8 cellular contexts compared by ENCODE assay signal in genomic region chrX:2500091-2500680, GRCh38. TPM values are rescaled to one million over a fixed set of nuclear protein-coding genes. Genes with fewer than 3 reads are reported as not detected.
DNase-seq lines count a peak whose midpoint lies in the region; ATAC-seq and TF ChIP-seq lines count a peak whose summit lies in the region.

No MANE protein-coding gene starts in this region.

- no peaks in the 10 kb centered on the region for H3K9me3 ChIP-seq in PC-3 (ENCODE audit: low read length)
- no peaks in the 10 kb centered on the region for H3K9me3 ChIP-seq in mammary epithelial cell (replicated peaks; ENCODE audit: insufficient read depth, low read length)

- H3F3A ChIP-seq in PC-3 (ENCODE audit: low read length, unreplicated experiment): no peaks in the 10 kb centered on the region

- H3K9ac ChIP-seq in PC-3 (ENCODE audit: low read length) (peak overlapping the region; percentile 77), mammary epithelial cell (ENCODE audit: insufficient read depth, low read length) (peak overlapping the region; percentile 58)

- H3K9me2 ChIP-seq in PC-3 (replicated peaks; ENCODE audit: low read length): no peaks in the 10 kb centered on the region

- peak overlapping the region; percentile 45; the same call in 1 of the 2 replicates for H2AFZ ChIP-seq in PC-3 (ENCODE audit: low read length)
- H2AFZ ChIP-seq in mammary epithelial cell (ENCODE audit: low read depth, low read length): no peak overlapping the region

- TF ChIP-seq CTCF in GM10266 (IDR thresholded peaks at IDR 0.05; ENCODE audit: control insufficient read depth, insufficient read depth, low read depth, missing control alignments) (peak; percentile 49), HFF-Myc (IDR thresholded peaks at IDR 0.05; ENCODE audit: low read depth, low read length, missing control alignments) (no peak), PC-3 (conservative IDR thresholded peaks at IDR 0.05; ENCODE audit: low read depth, low read length) (0 out of 2 replicates have a peak, but pooled peaks have one; percentile 9), mammary epithelial cell (conservative IDR thresholded peaks at IDR 0.05 in 1 of 2, IDR thresholded peaks at IDR 0.05 in 1 of 2; ENCODE audit: extremely low read depth in 1 of 2, insufficient read depth in 1 of 2, low read depth in 1 of 2, low read length in 2 of 2) (peak in 1 of 2 donors; percentile 2), kidney epithelial cell (IDR thresholded peaks at IDR 0.05; ENCODE audit: insufficient read depth, low read length, poor library complexity, severe bottlenecking) (no peak)

- H3K4me2 ChIP-seq in PC-3 (ENCODE audit: low read length) (peak overlapping the region; percentile 82), mammary epithelial cell (ENCODE audit: insufficient read depth, low read depth, low read length) (peak overlapping the region; percentile 60)

- H3K27me3 ChIP-seq in PC-3 (ENCODE audit: low read length) (no peaks in the 10 kb centered on the region), mammary epithelial cell (ENCODE audit: insufficient read depth, low read length) (no peaks in the 10 kb centered on the region), kidney epithelial cell (ENCODE audit: control insufficient read depth, insufficient read depth, low read length) (no peaks in the 10 kb centered on the region)

- peaks cover 8% of the 10 kb centered on the region; the same call in 1 of the 2 replicates for H3K4me1 ChIP-seq in PC-3 (ENCODE audit: insufficient read depth, low read length)
- H3K4me1 ChIP-seq in mammary epithelial cell (ENCODE audit: insufficient read depth, low read length): no peaks in the 10 kb centered on the region

- peaks cover 0 to 4% of the 10 kb centered on the region in 2 donors for H3K36me3 Mint-ChIP-seq in stimulated activated naive B cell treated with anti-CD40 and anti-IgM and Interleukin-4, amounts not matched to agents 10 μg/mL and 1 μg/mL and 100 μg/mL, for 72 hours

- H3K79me2 ChIP-seq in PC-3 (ENCODE audit: low read length) (peaks cover 29% of the 10 kb centered on the region), mammary epithelial cell (ENCODE audit: insufficient read depth, low read length) (peaks cover 45% of the 10 kb centered on the region)

- POLR2A ChIA-PET in PC-3 (lab: Charles Lee; ENCODE audit: unreplicated experiment): no interaction called here

- H3K27ac Mint-ChIP-seq in stimulated activated naive B cell treated with anti-CD40 and anti-IgM and Interleukin-4, amounts not matched to agents 10 μg/mL and 1 μg/mL and 100 μg/mL, for 72 hours: no peak overlapping the region

- no peaks in the 10 kb centered on the region for H3K9me3 Mint-ChIP-seq in stimulated activated naive B cell treated with anti-CD40 and anti-IgM and Interleukin-4, amounts not matched to agents 10 μg/mL and 1 μg/mL and 100 μg/mL, for 72 hours

- peaks cover 17 to 50% of the 10 kb centered on the region in 2 donors for H3K4me1 Mint-ChIP-seq in stimulated activated naive B cell treated with anti-CD40 and anti-IgM and Interleukin-4, amounts not matched to agents 10 μg/mL and 1 μg/mL and 100 μg/mL, for 72 hours

- H3K27ac ChIP-seq in PC-3 (ENCODE audit: low read length): no peak overlapping the region
- H3K27ac ChIP-seq in mammary epithelial cell (ENCODE audit: insufficient read depth, low read depth, low read length): peak overlapping the region; percentile 29

- H4K20me1 ChIP-seq in PC-3 (ENCODE audit: low read length): no peaks in the 10 kb centered on the region
- no peaks in the 10 kb centered on the region for H4K20me1 ChIP-seq in mammary epithelial cell (ENCODE audit: insufficient read depth, low read length)

- CTCF ChIA-PET in PC-3 (lab: Charles Lee) (no interaction called here), mammary epithelial cell (lab: Charles Lee; ENCODE audit: low non-redundant PET) (no interaction called here)

- in situ Hi-C loops in mammary epithelial cell (cut with MboI; ENCODE audit: low sequenced_read_pairs in 2 of 2): no loop called here

- H3K4me3 ChIP-seq in HFF-Myc (replicated peaks; ENCODE audit: low read depth, low read length) (peak overlapping the region; percentile 66), PC-3 (ENCODE audit: low read length) (peak overlapping the region; percentile 81), mammary epithelial cell (replicated peaks in 1 of 3; ENCODE audit: insufficient read depth in 1 of 3, low read depth in 2 of 3, low read length in 3 of 3) (peak overlapping the region; percentile 42 to 59 (median 58)), kidney epithelial cell (ENCODE audit: low read depth, low read length) (peak overlapping the region; percentile 86)

- no peaks in the 10 kb centered on the region for H3K27me3 Mint-ChIP-seq in stimulated activated naive B cell treated with anti-CD40 and anti-IgM and Interleukin-4, amounts not matched to agents 10 μg/mL and 1 μg/mL and 100 μg/mL, for 72 hours

- BruUV-seq in PC-3 (replicated peaks; lab: Mats Ljungman, UMichigan) (no TSS peak), mammary epithelial cell (replicated peaks; lab: Mats Ljungman, UMichigan) (no TSS peak)

- dilution Hi-C loops in mammary epithelial cell (cut with HindIII; ENCODE audit: low sequenced_read_pairs): no loop called here

- peak; percentile 74 for ATAC-seq in PC-3
- peak; percentile 66 to 68 for ATAC-seq in stimulated activated naive B cell treated with anti-CD40 and anti-IgM and Interleukin-4, amounts not matched to agents 10 μg/mL and 1 μg/mL and 100 μg/mL, for 72 hours (replicated peaks)

- peak overlapping the region; percentile 78 to 80 for H3K4me3 Mint-ChIP-seq in stimulated activated naive B cell treated with anti-CD40 and anti-IgM and Interleukin-4, amounts not matched to agents 10 μg/mL and 1 μg/mL and 100 μg/mL, for 72 hours

- no peaks in the 10 kb centered on the region for H3K36me3 ChIP-seq in PC-3 (ENCODE audit: low read depth, low read length)
- H3K36me3 ChIP-seq in mammary epithelial cell (ENCODE audit: insufficient read depth, low read length): no peaks in the 10 kb centered on the region
- no peaks in the 10 kb centered on the region for H3K36me3 ChIP-seq in kidney epithelial cell (ENCODE audit: control insufficient read depth, insufficient read depth, low read length)

- WGBS in mammary epithelial cell (ENCODE audit: low coverage, missing lambda C conversion rate): 6% methylated on average over 15 of the region's 54 CpGs

- DNase-seq in GM10266 (ENCODE audit: extremely low spot score) (peak; percentile 63), HFF-Myc (ENCODE audit: extremely low read depth, low read depth) (no peak), PC-3 (peak; percentile 52), mammary epithelial cell (peak; percentile 52), kidney epithelial cell (ENCODE audit: low read depth) (no peak), mucosa of gallbladder (ENCODE audit: low spot score) (no peak), SHP77 treated with DMSO at 0.1 percent for 48 hours (lab: John Stamatoyannopoulos, UW) (no peak)
- peak; percentile 25 for DNase-seq in stimulated activated naive B cell treated with anti-CD40 and anti-IgM and Interleukin-4, amounts not matched to agents 10 μg/mL and 1 μg/mL and 100 μg/mL, for 72 hours

- intact Hi-C loops in PC-3 (cut with micrococcal nuclease) (no loop called here), mammary epithelial cell (cut with micrococcal nuclease) (no loop called here)

RNA-seq across cellular contexts. Expression of gene DHRSX, which starts 0.6 kb away (rescaled TPM):
- total RNA-seq in PC-3 (2014; rRNA removed) (11.5 and 13.8 TPM in 2 replicates), mammary epithelial cell (10 to 100 TPM; 14.3 to 21.7 TPM), kidney epithelial cell (31.2 and 41.9 TPM in 2 replicates), mucosa of gallbladder (61.4 TPM)
- 11.8 TPM for polyA plus RNA-seq in mammary epithelial cell
- 13.0 TPM for polyA minus RNA-seq in mammary epithelial cell

RNA-seq across cellular contexts. Expression of gene ZBED1, which starts 0.6 kb away (rescaled TPM):
- total RNA-seq in PC-3 (2014; rRNA removed) (14.2 and 15.9 TPM in 2 replicates), mammary epithelial cell (10 to 100 TPM; 11.9 to 42.0 TPM), kidney epithelial cell (42.8 and 48.3 TPM in 2 replicates), mucosa of gallbladder (80.2 TPM)
- 9.1 TPM for polyA plus RNA-seq in mammary epithelial cell
- polyA minus RNA-seq in mammary epithelial cell: 20.4 TPM

Comparison
In these comparisons a context has a peak if more than half of its experiments do, and no peak if none do; other contexts are left out.
1. DNase-seq: peak in GM10266 (single experiment), PC-3 (single experiment), mammary epithelial cell (single experiment) and stimulated activated naive B cell treated with anti-CD40 and anti-IgM and Interleukin-4, amounts not matched to agents 10 μg/mL and 1 μg/mL and 100 μg/mL, for 72 hours (single experiment); none in HFF-Myc (single experiment), kidney epithelial cell (single experiment), mucosa of gallbladder (single experiment) and SHP77 treated with DMSO at 0.1 percent for 48 hours (single experiment).
2. CTCF ChIP-seq: peak in GM10266 (single experiment) and PC-3 (single experiment); none in HFF-Myc (single experiment) and kidney epithelial cell (single experiment).
3. Peak in every context shown above with its lines, with median percentiles within 50 percentile points of each other: H3K4me3 ChIP-seq.